ENCODE assay signal across 3 cellular contexts in the genomic region with DNA sequence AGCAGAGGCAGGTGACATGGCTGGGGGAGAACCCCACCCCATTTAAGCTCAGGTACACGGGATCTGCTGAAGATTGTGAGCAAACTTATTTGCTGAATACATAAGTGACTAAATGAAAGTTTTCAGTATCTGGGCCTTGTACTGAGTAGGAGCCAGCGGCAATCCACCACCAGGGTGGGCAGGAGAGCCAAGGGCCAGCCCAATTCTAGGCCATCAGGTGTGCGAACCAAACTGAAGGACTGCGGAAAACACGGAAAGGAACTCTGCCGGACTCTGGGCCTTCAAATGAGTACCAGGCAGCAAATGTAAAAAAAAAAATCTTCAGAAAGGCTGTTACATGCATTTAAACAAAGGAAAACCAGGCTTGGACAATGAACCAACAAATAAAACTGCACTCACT.
TF ChIP-seq lines count a peak whose summit lies in the region.

No MANE protein-coding gene starts in this region.

TF ChIP-seq in SK-N-SH, 30 proteins besides CTCF, POLR2A, EP300 and RAD21 (continued from another document):
- TF ChIP-seq, protein P1, sequence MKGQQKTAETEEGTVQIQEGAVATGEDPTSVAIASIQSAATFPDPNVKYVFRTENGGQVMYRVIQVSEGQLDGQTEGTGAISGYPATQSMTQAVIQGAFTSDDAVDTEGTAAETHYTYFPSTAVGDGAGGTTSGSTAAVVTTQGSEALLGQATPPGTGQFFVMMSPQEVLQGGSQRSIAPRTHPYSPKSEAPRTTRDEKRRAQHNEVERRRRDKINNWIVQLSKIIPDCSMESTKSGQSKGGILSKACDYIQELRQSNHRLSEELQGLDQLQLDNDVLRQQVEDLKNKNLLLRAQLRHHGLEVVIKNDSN (IDR thresholded peaks at IDR 0.05; ENCODE audit: borderline replicate concordance, low read depth) = no peak
- TF ChIP-seq FOXJ3 (CRISPR knock-in tag; IDR thresholded peaks at IDR 0.05) = no peak
- no peak for TF ChIP-seq RXRA (IDR thresholded peaks at IDR 0.05; ENCODE audit: borderline replicate concordance, low read depth)
- TF ChIP-seq TEAD4 (IDR thresholded peaks at IDR 0.05; ENCODE audit: borderline replicate concordance, insufficient read depth) = no peak
- no peak for TF ChIP-seq NRF1 (IDR thresholded peaks at IDR 0.05; ENCODE audit: low read depth, low read length)
- TF ChIP-seq GATA2 (CRISPR knock-in tag; IDR thresholded peaks at IDR 0.05) = no peak
- TF ChIP-seq MXI1 (IDR thresholded peaks at IDR 0.05; ENCODE audit: low read depth, low read length) = no peak
- TF ChIP-seq SIN3A (IDR thresholded peaks at IDR 0.05; ENCODE audit: borderline replicate concordance, low read depth, low read length) = no peak

TF ChIP-seq in SK-N-SH treated with all-trans-retinoic acid at 6 μM for 48 hours, 23 proteins besides CTCF, POLR2A, EP300 and RAD21 (continued from another document):
- TF ChIP-seq, protein P2, sequence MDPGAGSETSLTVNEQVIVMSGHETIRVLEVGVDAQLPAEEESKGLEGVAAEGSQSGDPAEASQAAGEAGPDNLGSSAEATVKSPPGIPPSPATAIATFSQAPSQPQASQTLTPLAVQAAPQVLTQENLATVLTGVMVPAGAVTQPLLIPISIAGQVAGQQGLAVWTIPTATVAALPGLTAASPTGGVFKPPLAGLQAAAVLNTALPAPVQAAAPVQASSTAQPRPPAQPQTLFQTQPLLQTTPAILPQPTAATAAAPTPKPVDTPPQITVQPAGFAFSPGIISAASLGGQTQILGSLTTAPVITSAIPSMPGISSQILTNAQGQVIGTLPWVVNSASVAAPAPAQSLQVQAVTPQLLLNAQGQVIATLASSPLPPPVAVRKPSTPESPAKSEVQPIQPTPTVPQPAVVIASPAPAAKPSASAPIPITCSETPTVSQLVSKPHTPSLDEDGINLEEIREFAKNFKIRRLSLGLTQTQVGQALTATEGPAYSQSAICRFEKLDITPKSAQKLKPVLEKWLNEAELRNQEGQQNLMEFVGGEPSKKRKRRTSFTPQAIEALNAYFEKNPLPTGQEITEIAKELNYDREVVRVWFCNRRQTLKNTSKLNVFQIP (CRISPR knock-in tag; IDR thresholded peaks at IDR 0.05; ENCODE audit: borderline replicate concordance, low read depth) = no peak
- TF ChIP-seq BACH2 (CRISPR knock-in tag; IDR thresholded peaks at IDR 0.05; ENCODE audit: borderline replicate concordance) = no peak
- TF ChIP-seq ISL1 (CRISPR knock-in tag; IDR thresholded peaks at IDR 0.05) = no peak
- TF ChIP-seq TCF4 (CRISPR knock-in tag; IDR thresholded peaks at IDR 0.05; ENCODE audit: borderline replicate concordance) = no peak
- no peak for TF ChIP-seq ZNF8 (CRISPR knock-in tag; IDR thresholded peaks at IDR 0.05)
- TF ChIP-seq TOX (CRISPR knock-in tag; IDR thresholded peaks at IDR 0.05; ENCODE audit: borderline replicate concordance) = no peak
- TF ChIP-seq, protein P3, sequence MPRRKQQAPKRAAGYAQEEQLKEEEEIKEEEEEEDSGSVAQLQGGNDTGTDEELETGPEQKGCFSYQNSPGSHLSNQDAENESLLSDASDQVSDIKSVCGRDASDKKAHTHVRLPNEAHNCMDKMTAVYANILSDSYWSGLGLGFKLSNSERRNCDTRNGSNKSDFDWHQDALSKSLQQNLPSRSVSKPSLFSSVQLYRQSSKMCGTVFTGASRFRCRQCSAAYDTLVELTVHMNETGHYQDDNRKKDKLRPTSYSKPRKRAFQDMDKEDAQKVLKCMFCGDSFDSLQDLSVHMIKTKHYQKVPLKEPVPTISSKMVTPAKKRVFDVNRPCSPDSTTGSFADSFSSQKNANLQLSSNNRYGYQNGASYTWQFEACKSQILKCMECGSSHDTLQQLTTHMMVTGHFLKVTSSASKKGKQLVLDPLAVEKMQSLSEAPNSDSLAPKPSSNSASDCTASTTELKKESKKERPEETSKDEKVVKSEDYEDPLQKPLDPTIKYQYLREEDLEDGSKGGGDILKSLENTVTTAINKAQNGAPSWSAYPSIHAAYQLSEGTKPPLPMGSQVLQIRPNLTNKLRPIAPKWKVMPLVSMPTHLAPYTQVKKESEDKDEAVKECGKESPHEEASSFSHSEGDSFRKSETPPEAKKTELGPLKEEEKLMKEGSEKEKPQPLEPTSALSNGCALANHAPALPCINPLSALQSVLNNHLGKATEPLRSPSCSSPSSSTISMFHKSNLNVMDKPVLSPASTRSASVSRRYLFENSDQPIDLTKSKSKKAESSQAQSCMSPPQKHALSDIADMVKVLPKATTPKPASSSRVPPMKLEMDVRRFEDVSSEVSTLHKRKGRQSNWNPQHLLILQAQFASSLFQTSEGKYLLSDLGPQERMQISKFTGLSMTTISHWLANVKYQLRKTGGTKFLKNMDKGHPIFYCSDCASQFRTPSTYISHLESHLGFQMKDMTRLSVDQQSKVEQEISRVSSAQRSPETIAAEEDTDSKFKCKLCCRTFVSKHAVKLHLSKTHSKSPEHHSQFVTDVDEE (CRISPR knock-in tag; IDR thresholded peaks at IDR 0.05) = no peak

TF ChIP-seq in WTC11, 78 proteins besides CTCF, POLR2A, EP300 and RAD21:
- TF ChIP-seq, protein P4, sequence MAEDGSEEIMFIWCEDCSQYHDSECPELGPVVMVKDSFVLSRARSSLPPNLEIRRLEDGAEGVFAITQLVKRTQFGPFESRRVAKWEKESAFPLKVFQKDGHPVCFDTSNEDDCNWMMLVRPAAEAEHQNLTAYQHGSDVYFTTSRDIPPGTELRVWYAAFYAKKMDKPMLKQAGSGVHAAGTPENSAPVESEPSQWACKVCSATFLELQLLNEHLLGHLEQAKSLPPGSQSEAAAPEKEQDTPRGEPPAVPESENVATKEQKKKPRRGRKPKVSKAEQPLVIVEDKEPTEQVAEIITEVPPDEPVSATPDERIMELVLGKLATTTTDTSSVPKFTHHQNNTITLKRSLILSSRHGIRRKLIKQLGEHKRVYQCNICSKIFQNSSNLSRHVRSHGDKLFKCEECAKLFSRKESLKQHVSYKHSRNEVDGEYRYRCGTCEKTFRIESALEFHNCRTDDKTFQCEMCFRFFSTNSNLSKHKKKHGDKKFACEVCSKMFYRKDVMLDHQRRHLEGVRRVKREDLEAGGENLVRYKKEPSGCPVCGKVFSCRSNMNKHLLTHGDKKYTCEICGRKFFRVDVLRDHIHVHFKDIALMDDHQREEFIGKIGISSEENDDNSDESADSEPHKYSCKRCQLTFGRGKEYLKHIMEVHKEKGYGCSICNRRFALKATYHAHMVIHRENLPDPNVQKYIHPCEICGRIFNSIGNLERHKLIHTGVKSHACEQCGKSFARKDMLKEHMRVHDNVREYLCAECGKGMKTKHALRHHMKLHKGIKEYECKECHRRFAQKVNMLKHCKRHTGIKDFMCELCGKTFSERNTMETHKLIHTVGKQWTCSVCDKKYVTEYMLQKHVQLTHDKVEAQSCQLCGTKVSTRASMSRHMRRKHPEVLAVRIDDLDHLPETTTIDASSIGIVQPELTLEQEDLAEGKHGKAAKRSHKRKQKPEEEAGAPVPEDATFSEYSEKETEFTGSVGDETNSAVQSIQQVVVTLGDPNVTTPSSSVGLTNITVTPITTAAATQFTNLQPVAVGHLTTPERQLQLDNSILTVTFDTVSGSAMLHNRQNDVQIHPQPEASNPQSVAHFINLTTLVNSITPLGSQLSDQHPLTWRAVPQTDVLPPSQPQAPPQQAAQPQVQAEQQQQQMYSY (CRISPR knock-in tag; IDR thresholded peaks at IDR 0.05) = peak; percentile 88
- TF ChIP-seq, protein P5, sequence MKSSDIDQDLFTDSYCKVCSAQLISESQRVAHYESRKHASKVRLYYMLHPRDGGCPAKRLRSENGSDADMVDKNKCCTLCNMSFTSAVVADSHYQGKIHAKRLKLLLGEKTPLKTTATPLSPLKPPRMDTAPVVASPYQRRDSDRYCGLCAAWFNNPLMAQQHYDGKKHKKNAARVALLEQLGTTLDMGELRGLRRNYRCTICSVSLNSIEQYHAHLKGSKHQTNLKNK (CRISPR knock-in tag; IDR thresholded peaks at IDR 0.05) = no peak
